ENCODE assay signal across 29 cellular contexts in the genomic region with DNA sequence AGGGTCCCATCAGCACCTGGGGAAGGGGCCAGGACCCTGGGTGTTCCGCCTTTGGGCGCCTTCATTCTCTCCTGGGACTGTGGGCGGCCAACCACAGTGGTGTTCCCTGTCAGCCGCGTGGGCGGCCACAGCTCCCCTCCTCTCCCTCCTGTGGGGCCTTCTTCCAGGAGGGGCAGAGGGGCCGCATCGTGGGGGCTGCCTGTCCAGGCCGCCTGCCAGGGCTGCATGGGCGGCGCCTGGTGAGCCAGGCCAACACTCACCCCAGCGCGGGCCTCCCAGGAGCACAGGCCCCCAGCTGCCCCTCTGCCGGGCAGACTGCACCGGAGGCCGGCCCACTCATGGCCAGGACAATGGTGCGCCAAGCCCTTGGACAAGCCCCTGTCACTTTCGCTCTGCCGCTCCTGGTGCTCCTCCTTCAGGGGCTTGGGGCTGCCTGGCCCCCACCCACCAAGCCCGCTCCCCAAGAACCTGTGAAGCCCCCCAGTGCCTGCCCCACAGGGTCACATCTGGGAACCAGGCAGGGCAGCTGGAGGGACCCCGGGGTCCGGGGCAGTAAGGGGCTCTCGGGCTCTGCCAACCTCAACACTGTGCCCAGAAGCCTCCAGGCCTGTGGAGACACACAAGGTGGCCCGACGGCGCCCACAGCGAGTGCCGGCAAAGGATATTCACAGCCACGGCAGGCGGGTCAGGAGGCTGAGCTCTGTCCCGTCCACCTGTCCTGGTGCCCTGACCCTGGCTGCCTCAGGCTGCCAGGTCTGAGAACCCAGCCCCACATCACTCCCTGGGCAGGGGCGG. TPM values are rescaled to one million over a fixed set of nuclear protein-coding genes. Genes with fewer than 3 reads are reported as not detected.
DNase-seq lines count a peak whose midpoint lies in the region; ATAC-seq and TF ChIP-seq lines count a peak whose summit lies in the region.
"Had no signal": no experiment of that assay in that cellular context is flagged by ENCODE, and none has a peak within 500 bp of the region (broad histone marks: within the 10 kb centered on the region; RNA-seq: fewer than 3 reads in every experiment).

No MANE protein-coding gene starts in this region.

- peak overlapping the region in 3 of 10 experiments; percentile 5 to 25 (median 9); a peak in 2 of 20 replicates for H3K4me3 ChIP-seq in BLaER1 treated with 17β-estradiol and CSF1 and Interleukin-3, amounts not matched to agents 10 nM and 100 nM
- H3K4me3 ChIP-seq in NB4 (ENCODE audit: low read depth, low read length) (no peak overlapping the region), lower lobe of right lung (no peak overlapping the region)
- H3K4me3 ChIP-seq: GM12878 had no signal

- peak overlapping the region in 9 of 11 experiments; percentile 16 to 64 (median 42); a peak in 14 of 22 replicates for H3K9ac ChIP-seq in BLaER1 treated with 17β-estradiol and CSF1 and Interleukin-3, amounts not matched to agents 10 nM and 100 nM

- peaks cover 0 to 52% (median 0%) of the 10 kb centered on the region in 11 experiments; a peak in 6 of 22 replicates for H3K27me3 ChIP-seq in BLaER1 treated with 17β-estradiol and CSF1 and Interleukin-3, amounts not matched to agents 10 nM and 100 nM
- H3K27me3 ChIP-seq in lower lobe of right lung (ENCODE audit: low read depth): no peaks in the 10 kb centered on the region

- no peak overlapping the region for H3K27ac Mint-ChIP-seq in stimulated activated memory B cell treated with anti-CD40 and anti-IgM and Interleukin-4, amounts not matched to agents 10 μg/mL and 1 μg/mL and 100 μg/mL, for 72 hours
- H3K27ac Mint-ChIP-seq: CD14-positive monocyte; CD8-positive, alpha-beta memory T cell had no signal

- no peaks in the 10 kb centered on the region for H3K4me1 Mint-ChIP-seq in stimulated activated memory B cell treated with anti-CD40 and anti-IgM and Interleukin-4, amounts not matched to agents 10 μg/mL and 1 μg/mL and 100 μg/mL, for 72 hours
- H3K4me1 Mint-ChIP-seq: CD8-positive, alpha-beta memory T cell had no signal

- H3K27ac ChIP-seq in BLaER1 treated with 17β-estradiol and CSF1 and Interleukin-3, amounts not matched to agents 10 nM and 100 nM: peak overlapping the region in 5 of 11 experiments; percentile 11 to 38 (median 32); a peak in 6 of 22 replicates
- no peak overlapping the region for H3K27ac ChIP-seq in lower lobe of right lung

- intact Hi-C loops in lower lobe of right lung (cut with DNase I): no loop called here

- peaks cover 87% of the 10 kb centered on the region for H3K27me3 Mint-ChIP-seq in stimulated activated memory B cell treated with anti-CD40 and anti-IgM and Interleukin-4, amounts not matched to agents 10 μg/mL and 1 μg/mL and 100 μg/mL, for 72 hours

- H3K4me1 ChIP-seq in BLaER1 treated with 17β-estradiol and CSF1 and Interleukin-3, amounts not matched to agents 10 nM and 100 nM: peaks cover 56 to 96% (median 90%) of the 10 kb centered on the region in 10 experiments
- no peaks in the 10 kb centered on the region for H3K4me1 ChIP-seq in lower lobe of right lung

- TF ChIP-seq POLR2A in NB4 (IDR thresholded peaks at IDR 0.05; ENCODE audit: extremely low read depth, insufficient read length): no peak

- H3K4me2 ChIP-seq in BLaER1 treated with 17β-estradiol and CSF1 and Interleukin-3, amounts not matched to agents 10 nM and 100 nM: peak overlapping the region; percentile 82 to 98 (median 92)

- H3K36me3 ChIP-seq in BLaER1 treated with 17β-estradiol and CSF1 and Interleukin-3, amounts not matched to agents 10 nM and 100 nM: no peaks in the 10 kb centered on the region
- H3K36me3 ChIP-seq in lower lobe of right lung: peaks cover 11% of the 10 kb centered on the region

- peaks cover 0 to 7% (median 0%) of the 10 kb centered on the region in 11 experiments; a peak in 1 of 22 replicates for H4K20me1 ChIP-seq in BLaER1 treated with 17β-estradiol and CSF1 and Interleukin-3, amounts not matched to agents 10 nM and 100 nM

- no peak overlapping the region for H3K4me3 Mint-ChIP-seq in stimulated activated memory B cell treated with anti-CD40 and anti-IgM and Interleukin-4, amounts not matched to agents 10 μg/mL and 1 μg/mL and 100 μg/mL, for 72 hours
- H3K4me3 Mint-ChIP-seq: CD14-positive monocyte; CD8-positive, alpha-beta memory T cell had no signal

- H3K9me3 ChIP-seq in BLaER1 treated with 17β-estradiol and CSF1 and Interleukin-3, amounts not matched to agents 10 nM and 100 nM (replicated peaks in 1 of 11): peaks cover 0 to under 1% (median 0%) of the 10 kb centered on the region in 11 experiments; a peak in 1 of 22 replicates
- no peaks in the 10 kb centered on the region for H3K9me3 ChIP-seq in lower lobe of right lung

- ATAC-seq in lower lobe of right lung: no peak
- ATAC-seq in stimulated activated memory B cell treated with anti-CD40 and anti-IgM and Interleukin-4, amounts not matched to agents 10 μg/mL and 1 μg/mL and 100 μg/mL, for 72 hours: peak; percentile 21
- ATAC-seq: GM12878, HCT116, HepG2 had no signal

- no peaks in the 10 kb centered on the region for H3K9me3 Mint-ChIP-seq in stimulated activated memory B cell treated with anti-CD40 and anti-IgM and Interleukin-4, amounts not matched to agents 10 μg/mL and 1 μg/mL and 100 μg/mL, for 72 hours

- H3K36me3 Mint-ChIP-seq in stimulated activated memory B cell treated with anti-CD40 and anti-IgM and Interleukin-4, amounts not matched to agents 10 μg/mL and 1 μg/mL and 100 μg/mL, for 72 hours: no peaks in the 10 kb centered on the region
- H3K36me3 Mint-ChIP-seq: CD14-positive monocyte; CD8-positive, alpha-beta memory T cell had no signal

- DNase-seq in NB4 (ENCODE audit: low read depth) (peak; percentile 50), lower lobe of right lung (peak; percentile 38), NCI-H1092 (lab: John Stamatoyannopoulos, UW) (no peak), GM20000 (ENCODE audit: low spot score) (no peak), NCI-H1694 (lab: John Stamatoyannopoulos, UW) (no peak)
- DNase-seq: CD8-positive, alpha-beta memory T cell; DMS 273 treated with DMSO at 0.1 percent for 48 hours; DMS79; EL; GDM1; GOT3; Kasumi-1; MV-4-11; NCI-H1694 treated with DMSO at 0.1 percent for 48 hours; NCI-H2081; NCI-H2171; NCI-H226; NCI-H510A; NCI-H69; SHP77 treated with DMSO at 0.1 percent for 48 hours; SW 1271 had no signal

- TF ChIP-seq CTCF in NB4 (IDR thresholded peaks at IDR 0.05; ENCODE audit: low read depth, low read length) (no peak), lower lobe of right lung (IDR thresholded peaks at IDR 0.05) (no peak), GM20000 (IDR thresholded peaks at IDR 0.05; ENCODE audit: extremely low read depth, missing control alignments) (no peak)

RNA-seq across cellular contexts. Expression of a gene that starts 42.8 kb away (rescaled TPM):
- total RNA-seq in lower lobe of right lung: 50.4 TPM

RNA-seq across cellular contexts. Expression of a gene that starts 43.6 kb away (rescaled TPM):
- 0.24 TPM for total RNA-seq in lower lobe of right lung
- total RNA-seq: CD8-positive, alpha-beta memory T cell; GM12878; HepG2; HT1080; M059J had no signal

Comparison
In these comparisons a context has a peak if more than half of its experiments do, and no peak if none do; other contexts are left out.
1. DNase-seq: peak in NB4 (single experiment) and lower lobe of right lung (single experiment); none in NCI-H1092 (single experiment), GM20000 (single experiment) and NCI-H1694 (single experiment).